Comparison of ENCODE assay signal across 24 cellular contexts in the genomic region with DNA sequence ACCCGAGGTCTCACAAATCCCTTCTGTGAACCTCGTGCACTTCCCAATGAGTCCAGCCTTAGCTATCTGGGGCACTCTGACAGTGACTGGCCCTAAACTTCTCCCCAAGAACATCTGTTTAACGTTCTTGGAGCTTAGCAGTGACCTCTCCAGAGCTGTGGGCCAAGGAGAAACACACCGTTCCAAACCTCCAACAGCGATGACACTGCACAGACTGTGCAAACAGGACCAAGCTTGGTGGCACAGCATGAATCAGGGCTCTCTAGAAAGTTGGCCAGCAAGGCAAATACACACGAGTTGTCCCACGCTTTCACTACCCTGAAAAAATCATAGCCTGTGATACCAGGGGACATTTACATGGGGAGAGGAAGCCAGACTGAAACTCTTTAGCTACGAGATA. TPM values are rescaled to one million over a fixed set of nuclear protein-coding genes. Genes with fewer than 3 reads are reported as not detected.
"Had no signal": no experiment of that assay in that cellular context is flagged by ENCODE, and none has a peak within 500 bp of the region (broad histone marks: within the 10 kb centered on the region; RNA-seq: fewer than 3 reads in every experiment).

No MANE protein-coding gene starts in this region.

- H3K4me3 ChIP-seq: colonic mucosa, esophagus squamous epithelium, lower lobe of right lung, ovary, tibial artery had no signal

- ATAC-seq: activated naive CD4-positive, alpha-beta T cell treated with anti-CD3 and anti-CD28 coated beads, Interleukin-2, amount 50 U/mL, for 72 hours; activated T-helper 17 cell treated with anti-CD3 and anti-CD28 coated beads, Interleukin-2, amount 50 U/mL, for 72 hours; lower lobe of right lung; naive thymus-derived CD4-positive, alpha-beta T cell; right cardiac atrium; stimulated activated naive CD8-positive, alpha-beta T cell treated with anti-CD3 and anti-CD28 coated beads, Interleukin-15, amount 100 ng/mL, for 72 hours had no signal

- H3K27me3 ChIP-seq: colonic mucosa, esophagus squamous epithelium, ovary, tibial artery had no signal

- DNase-seq: activated CD4-positive, alpha-beta T cell treated with anti-CD3 and anti-CD28 coated beads for 1 hour; activated CD4-positive, alpha-beta T cell treated with anti-CD3 and anti-CD28 coated beads, Interleukin-2, amount 50 U/mL, for 4 hours; activated CD8-positive, alpha-beta memory T cell treated with anti-CD3 and anti-CD28 coated beads for 24 hours; activated CD8-positive, alpha-beta memory T cell treated with anti-CD3 and anti-CD28 coated beads, Interleukin-2, amount 50 U/mL, for 4 hours; activated T-cell treated with anti-CD3 and anti-CD28 coated beads, Interleukin-2, amount 50 U/mL, for 24 hours; colonic mucosa; endodermal cell; esophagus squamous epithelium; foreskin melanocyte; kidney; lower lobe of right lung; naive thymus-derived CD4-positive, alpha-beta T cell; ovary; right cardiac atrium; stimulated activated CD4-positive, alpha-beta T cell treated with anti-CD3 and anti-CD28 coated beads, Interleukin-12 subunit alpha, Interleukin-12 subunit beta, amount 100 ng/mL, for 4 hours; stimulated activated CD4-positive, alpha-beta T cell treated with anti-CD3 and anti-CD28 coated beads, Interleukin-4, amount 100 ng/mL, for 4 hours; stimulated activated naive CD8-positive, alpha-beta T cell treated with anti-CD3 and anti-CD28 coated beads, Interleukin-15, amount 100 ng/mL, for 72 hours; T-helper 1 cell; tibial artery; WERI-Rb-1 had no signal

- H3K36me3 ChIP-seq: colonic mucosa, ovary had no signal

- H3K4me1 Mint-ChIP-seq: activated T-helper 17 cell treated with anti-CD3 and anti-CD28 coated beads, Interleukin-2, amount 50 U/mL, for 72 hours had no signal

- H3K27me3 Mint-ChIP-seq: activated T-cell treated with anti-CD3 and anti-CD28 coated beads, Interleukin-2, amount 50 U/mL, for 24 hours; naive thymus-derived CD4-positive, alpha-beta T cell; stimulated activated naive CD8-positive, alpha-beta T cell treated with anti-CD3 and anti-CD28 coated beads, Interleukin-15, amount 100 ng/mL, for 72 hours had no signal

- H3K27ac ChIP-seq: colonic mucosa, esophagus squamous epithelium, lower lobe of right lung, ovary, tibial artery, WERI-Rb-1 had no signal

- H3K4me3 Mint-ChIP-seq: activated T-cell treated with anti-CD3 and anti-CD28 coated beads, Interleukin-2, amount 50 U/mL, for 24 hours; activated T-helper 17 cell treated with anti-CD3 and anti-CD28 coated beads, Interleukin-2, amount 50 U/mL, for 72 hours; endodermal cell; naive thymus-derived CD4-positive, alpha-beta T cell; stimulated activated naive CD8-positive, alpha-beta T cell treated with anti-CD3 and anti-CD28 coated beads, Interleukin-15, amount 100 ng/mL, for 72 hours had no signal

- H3K9me3 ChIP-seq: colonic mucosa, esophagus squamous epithelium, lower lobe of right lung, ovary, tibial artery had no signal

- H3K27ac Mint-ChIP-seq: activated naive CD4-positive, alpha-beta T cell treated with anti-CD3 and anti-CD28 coated beads, Interleukin-2, amount 50 U/mL, for 72 hours; activated T-cell treated with anti-CD3 and anti-CD28 coated beads, Interleukin-2, amount 50 U/mL, for 24 hours; activated T-helper 17 cell treated with anti-CD3 and anti-CD28 coated beads, Interleukin-2, amount 50 U/mL, for 72 hours; endodermal cell; naive thymus-derived CD4-positive, alpha-beta T cell had no signal

- H3K9me3 Mint-ChIP-seq: activated naive CD4-positive, alpha-beta T cell treated with anti-CD3 and anti-CD28 coated beads, Interleukin-2, amount 50 U/mL, for 72 hours; activated T-cell treated with anti-CD3 and anti-CD28 coated beads, Interleukin-2, amount 50 U/mL, for 24 hours; endodermal cell; stimulated activated naive CD8-positive, alpha-beta T cell treated with anti-CD3 and anti-CD28 coated beads, Interleukin-15, amount 100 ng/mL, for 72 hours had no signal

- H3K4me1 ChIP-seq: colonic mucosa, lower lobe of right lung, tibial artery had no signal

RNA-seq across cellular contexts. Expression of a gene that starts 15.8 kb away (rescaled TPM):
- total RNA-seq: bronchial epithelial cell, pulmonary artery endothelial cell had no signal
